16 cellular contexts compared by ENCODE assay signal in the genomic region with DNA sequence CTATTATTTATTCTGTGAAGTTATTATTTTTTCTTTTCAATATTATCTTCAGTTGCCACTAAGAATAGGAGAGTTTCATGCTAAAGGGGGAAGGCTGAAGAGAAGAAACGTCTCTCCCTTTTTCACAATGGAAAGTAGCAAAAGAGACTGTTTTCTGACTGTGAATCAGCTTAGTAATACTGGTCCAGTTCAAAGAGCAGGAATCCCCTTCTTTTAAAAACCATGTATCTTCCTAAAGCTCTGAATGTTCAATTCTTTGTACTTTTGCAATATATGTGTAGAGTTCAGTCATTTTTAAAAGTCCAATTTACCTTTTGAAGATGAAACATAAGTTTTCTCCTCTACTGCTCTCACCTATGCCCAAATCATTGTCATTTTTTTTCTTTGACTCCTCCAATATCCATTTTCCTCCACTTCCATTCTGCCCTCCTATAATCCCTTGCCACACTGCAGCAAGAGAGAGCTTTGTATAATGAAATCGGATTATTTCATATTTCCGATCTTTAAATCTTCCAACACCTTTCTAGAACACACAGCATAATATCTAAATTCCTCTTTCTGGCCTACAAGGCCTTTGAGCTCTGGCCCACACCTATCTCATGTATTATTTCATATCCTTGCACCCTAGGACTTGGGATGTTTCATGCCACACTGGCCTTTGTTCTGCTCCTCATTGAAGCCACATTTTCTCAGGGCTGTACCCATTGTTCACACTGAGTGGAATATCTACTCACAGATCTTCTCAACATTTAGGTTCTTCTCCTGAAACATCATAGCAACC.
DNase-seq lines count a peak whose midpoint lies in the region; ATAC-seq, FAIRE-seq and TF ChIP-seq lines count a peak whose summit lies in the region.
"Had no signal": no experiment of that assay in that cellular context is flagged by ENCODE, and none has a peak within 500 bp of the region (broad histone marks: within the 10 kb centered on the region; RNA-seq: fewer than 3 reads in every experiment).

No MANE protein-coding gene starts in this region.

- no peaks in the 10 kb centered on the region for H3K9me3 Mint-ChIP-seq in CD4-positive, CD25-positive, alpha-beta regulatory T cell
- H3K9me3 Mint-ChIP-seq: dendritic cell treated with granulocyte-macrophage colony-stimulating factor and Interleukin-4, amounts not matched to agents 40 ng/mL and 50 ng/mL, for 4 days had no signal

- H3F3A ChIP-seq in Loucy (ENCODE audit: low read depth), result no peaks in the 10 kb centered on the region

- peaks cover 30 to 67% (median 52%) of the 10 kb centered on the region in 4 donors for H3K4me1 Mint-ChIP-seq in CD4-positive, CD25-positive, alpha-beta regulatory T cell

- TF ChIP-seq CTCF in GM10248 (IDR thresholded peaks at IDR 0.05; ENCODE audit: control extremely low read depth, extremely low read depth, low read depth, missing control alignments) (no peak), Loucy (conservative IDR thresholded peaks at IDR 0.05; ENCODE audit: low read length) (no peak)

- intact Hi-C loops in posterior vena cava (cut with DNase I), result no loop called here

- H3K36me3 ChIP-seq in CD4-positive, CD25-positive, alpha-beta regulatory T cell (ENCODE audit: control insufficient read depth, insufficient read depth, low read length), result no peaks in the 10 kb centered on the region
- peaks cover 4% of the 10 kb centered on the region; the same call in 1 of the 2 replicates for H3K36me3 ChIP-seq in Loucy (ENCODE audit: insufficient read depth, low read length)
- H3K36me3 ChIP-seq: stomach had no signal

- CTCF ChIA-PET in GM10248 (lab: Yijun Ruan, JAX), result interaction anchor here (1.5 to 7.9 kb wide), 2 partner anchors 8 to 19 kb away, joined by 5 to 58 read pairs; no protein-coding TSS in a partner anchor

- no peak overlapping the region for H3K27ac ChIP-seq in CD4-positive, CD25-positive, alpha-beta regulatory T cell (ENCODE audit: insufficient read depth, low read length, poor library complexity, severe bottlenecking)
- H3K27ac ChIP-seq in caudate nucleus (ENCODE audit: low read depth, low read length), result no peak overlapping the region
- H3K27ac ChIP-seq: body of pancreas, stomach had no signal

- FAIRE-seq in islet of Langerhans (lab: Jason Lieb, UNC), result peak; percentile 45

- peaks cover 38% of the 10 kb centered on the region for H3K4me1 ChIP-seq in CD4-positive, CD25-positive, alpha-beta regulatory T cell (ENCODE audit: control insufficient read depth, insufficient read depth, low read length, poor library complexity, severe bottlenecking)
- peaks cover 46% of the 10 kb centered on the region for H3K4me1 ChIP-seq in Loucy (ENCODE audit: insufficient read depth, low read length, poor library complexity, severe bottlenecking)
- H3K4me1 ChIP-seq: body of pancreas had no signal

- peak overlapping the region in 3 of 4 donors; percentile 11 to 47 (median 19) for H3K4me3 Mint-ChIP-seq in CD4-positive, CD25-positive, alpha-beta regulatory T cell
- H3K4me3 Mint-ChIP-seq: dendritic cell treated with granulocyte-macrophage colony-stimulating factor and Interleukin-4, amounts not matched to agents 40 ng/mL and 50 ng/mL, for 4 days had no signal

- DNase-seq in CD4-positive, CD25-positive, alpha-beta regulatory T cell, result no peak
- peak; percentile 21 for DNase-seq in GM10248 (ENCODE audit: extremely low spot score)
- no peak for DNase-seq in caudate nucleus (lab: John Stamatoyannopoulos, UW)
- no peak for DNase-seq in DMS114 treated with DMSO at 0.1 percent for 48 hours (lab: John Stamatoyannopoulos, UW; ENCODE audit: unreplicated experiment)
- no peak for DNase-seq in posterior vena cava (ENCODE audit: low spot score)
- DNase-seq: activated CD4-positive, CD25-positive, alpha-beta regulatory T cell treated with anti-CD3 and anti-CD28 coated beads, Interleukin-2, amount 50 U/mL, for 72 hours; body of pancreas; EL; erythroblast; NCI-H2029 treated with DMSO at 0.1 percent for 48 hours; nucleus accumbens; stomach had no signal

- POLR2A ChIA-PET in GM10248 (lab: Yijun Ruan, JAX), result no interaction called here

- no peaks in the 10 kb centered on the region for H3K27me3 Mint-ChIP-seq in CD4-positive, CD25-positive, alpha-beta regulatory T cell

- H3K4me2 ChIP-seq in Loucy (ENCODE audit: low read depth, low read length, poor library complexity, severe bottlenecking), result peak overlapping the region; percentile 60

- H4K20me1 ChIP-seq in Loucy (ENCODE audit: insufficient read depth, low read length, poor library complexity, severe bottlenecking), result no peaks in the 10 kb centered on the region

- no peaks in the 10 kb centered on the region for H3K27me3 ChIP-seq in CD4-positive, CD25-positive, alpha-beta regulatory T cell (ENCODE audit: control insufficient read depth, insufficient read depth, low read length)
- no peaks in the 10 kb centered on the region for H3K27me3 ChIP-seq in Loucy (ENCODE audit: insufficient read depth, low read length, poor library complexity, severe bottlenecking)
- H3K27me3 ChIP-seq: body of pancreas, stomach had no signal

- H3K9ac ChIP-seq in Loucy (ENCODE audit: low read depth, low read length, poor library complexity, severe bottlenecking), result peak overlapping the region; percentile 23

- ATAC-seq in CD4-positive, CD25-positive, alpha-beta regulatory T cell (ENCODE audit: low read depth in 2 of 2), result no peak
- ATAC-seq: body of pancreas had no signal

- H3K79me2 ChIP-seq in Loucy (ENCODE audit: insufficient read depth, low read length), result no peaks in the 10 kb centered on the region

- peaks cover 6% of the 10 kb centered on the region for H3K36me3 Mint-ChIP-seq in CD4-positive, CD25-positive, alpha-beta regulatory T cell

- peak overlapping the region; percentile 27 for H3K4me3 ChIP-seq in CD4-positive, CD25-positive, alpha-beta regulatory T cell (ENCODE audit: low read depth, low read length)
- H3K4me3 ChIP-seq in Loucy (ENCODE audit: low read length, poor library complexity, severe bottlenecking), result no peak overlapping the region
- H3K4me3 ChIP-seq: body of pancreas, stomach had no signal

- peak overlapping the region; percentile 5 to 30 (median 17) for H3K27ac Mint-ChIP-seq in CD4-positive, CD25-positive, alpha-beta regulatory T cell
- H3K27ac Mint-ChIP-seq: activated T-helper 2 cell treated with anti-CD3 and anti-CD28 coated beads, Interferon-gamma antibody, Interleukin-2, Interleukin-4, amounts not matched to agents 10 μg/mL and 5 μg/mL and 100 μg/mL, durations not matched to agents 14 hours and 24 hours and 36 hours; dendritic cell treated with granulocyte-macrophage colony-stimulating factor and Interleukin-4, amounts not matched to agents 40 ng/mL and 50 ng/mL, for 4 days had no signal

- no peaks in the 10 kb centered on the region for H3K9me2 ChIP-seq in Loucy (replicated peaks; ENCODE audit: low read depth, low read length)

- no peaks in the 10 kb centered on the region for H3K9me3 ChIP-seq in CD4-positive, CD25-positive, alpha-beta regulatory T cell (ENCODE audit: control insufficient read depth in 2 of 2, low read length in 2 of 2)
- peaks cover 6% of the 10 kb centered on the region; the same call in 1 of the 2 replicates for H3K9me3 ChIP-seq in Loucy (ENCODE audit: insufficient read depth, low read depth, low read length)
- H3K9me3 ChIP-seq: body of pancreas, stomach had no signal

- H2AFZ ChIP-seq in Loucy (ENCODE audit: low read length), result no peak overlapping the region
